Comparison of ENCODE assay signal across 9 cellular contexts in the genomic region with DNA sequence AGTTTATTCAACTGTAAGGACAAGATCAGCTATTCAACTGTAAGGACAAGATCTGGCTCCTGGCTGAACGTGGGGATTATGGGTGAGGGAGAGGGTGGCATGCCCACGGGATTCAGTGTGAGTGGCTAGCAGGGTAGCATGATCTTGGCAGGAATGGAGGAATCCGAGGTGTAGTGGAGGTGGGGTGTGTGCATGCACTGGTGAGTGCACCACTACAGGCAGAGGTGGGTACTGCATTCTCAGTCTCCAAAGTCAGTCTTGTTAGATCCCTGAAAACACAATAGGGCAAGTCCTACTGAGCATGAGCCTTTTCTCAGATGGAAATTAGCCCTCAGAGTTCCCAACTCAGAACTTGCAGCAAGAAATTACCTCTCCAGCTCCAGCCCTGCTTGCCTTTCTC. TPM values are rescaled to one million over a fixed set of nuclear protein-coding genes. Genes with fewer than 3 reads are reported as not detected.
DNase-seq lines count a peak whose midpoint lies in the region; ATAC-seq and TF ChIP-seq lines count a peak whose summit lies in the region.
"Had no signal": no experiment of that assay in that cellular context is flagged by ENCODE, and none has a peak within 500 bp of the region (broad histone marks: within the 10 kb centered on the region; RNA-seq: fewer than 3 reads in every experiment).

No MANE protein-coding gene starts in this region.

- peaks cover 11% of the 10 kb centered on the region for H3K4me1 Mint-ChIP-seq in type B pancreatic cell (ENCODE audit: unreplicated experiment)

- no peak overlapping the region for H2AFZ ChIP-seq in hepatocyte

- intact Hi-C loops in ovary (cut with DNase I) = no loop called here

- TF ChIP-seq CTCF in AG09319 (IDR thresholded peaks at IDR 0.05; ENCODE audit: low read depth, low read length) (peak; percentile 12; the same call in 1 of the 2 replicates), VCaP (conservative IDR thresholded peaks at IDR 0.05) (peak; percentile 56), hepatocyte (IDR thresholded peaks at IDR 0.05; ENCODE audit: poor library complexity) (peak; percentile 6), type B pancreatic cell (conservative IDR thresholded peaks at IDR 0.05) (peak; percentile 67), ovary (IDR thresholded peaks at IDR 0.05) (no peak)

- no peaks in the 10 kb centered on the region for H3K9me3 Mint-ChIP-seq in type B pancreatic cell
- H3K9me3 Mint-ChIP-seq: stimulated activated naive CD8-positive, alpha-beta T cell treated with anti-CD3 and anti-CD28 coated beads, Interleukin-15, Interleukin-2, amounts not matched to agents 100 ng/mL and 50 ng/mL, for 24 hours had no signal

- DNase-seq in AG09319 (ENCODE audit: extremely low read depth, low read depth) (no peak), hepatocyte (ENCODE audit: low spot score) (no peak), type B pancreatic cell (ENCODE audit: extremely low spot score, unreplicated experiment) (no peak), ovary (no peak), NCI-H510A (lab: John Stamatoyannopoulos, UW) (no peak)

- peaks cover 72% of the 10 kb centered on the region for H3K27me3 Mint-ChIP-seq in type B pancreatic cell

- H3K4me3 Mint-ChIP-seq in type B pancreatic cell = no peak overlapping the region
- H3K4me3 Mint-ChIP-seq: stimulated activated naive CD8-positive, alpha-beta T cell treated with anti-CD3 and anti-CD28 coated beads, Interleukin-15, Interleukin-2, amounts not matched to agents 100 ng/mL and 50 ng/mL, for 24 hours had no signal

- no peaks in the 10 kb centered on the region for H3K36me3 Mint-ChIP-seq in type B pancreatic cell

- H3K79me2 ChIP-seq in hepatocyte = no peaks in the 10 kb centered on the region

- no peaks in the 10 kb centered on the region for H3K36me3 ChIP-seq in hepatocyte (replicated peaks; ENCODE audit: insufficient read depth, low read depth)
- H3K36me3 ChIP-seq in ovary = no peaks in the 10 kb centered on the region

- no peak overlapping the region for H3K27ac Mint-ChIP-seq in type B pancreatic cell
- H3K27ac Mint-ChIP-seq: stimulated activated naive CD8-positive, alpha-beta T cell treated with anti-CD3 and anti-CD28 coated beads, Interleukin-15, Interleukin-2, amounts not matched to agents 100 ng/mL and 50 ng/mL, for 24 hours had no signal

- 77% methylated on average over 3 of the region's 3 CpGs for WGBS in hepatocyte (ENCODE audit: low lambda C conversion rate, missing lambda C conversion rate)
- WGBS in ovary, 3 donors = 59 to 66% (median 59%) methylated on average over 3 of the region's 3 CpGs

- H3K9me3 ChIP-seq in hepatocyte (ENCODE audit: low read depth) = no peaks in the 10 kb centered on the region
- H3K9me3 ChIP-seq in ovary = no peaks in the 10 kb centered on the region

- ATAC-seq in GM18519 (IDR thresholded peaks at IDR 0.05; ENCODE audit: low FRiP score, unreplicated experiment) (peak; percentile 93), HG03442 (IDR thresholded peaks at IDR 0.05; ENCODE audit: unreplicated experiment) (peak; percentile 87)

- H3K4me2 ChIP-seq in hepatocyte = no peak overlapping the region

- TF ChIP-seq EP300 in ovary (IDR thresholded peaks at IDR 0.05) = no peak

- H3K9me2 ChIP-seq in hepatocyte (replicated peaks; ENCODE audit: insufficient read depth) = no peaks in the 10 kb centered on the region

- no peak for TF ChIP-seq POLR2A in ovary (IDR thresholded peaks at IDR 0.05)

- H3K27ac ChIP-seq in VCaP = no peak overlapping the region
- no peak overlapping the region for H3K27ac ChIP-seq in hepatocyte
- no peak overlapping the region for H3K27ac ChIP-seq in ovary

- H4K20me1 ChIP-seq in hepatocyte (ENCODE audit: insufficient read depth, poor library complexity, severe bottlenecking) = no peaks in the 10 kb centered on the region

- peaks cover 25% of the 10 kb centered on the region for H3K27me3 ChIP-seq in hepatocyte
- H3K27me3 ChIP-seq in ovary = no peaks in the 10 kb centered on the region

- H3K4me1 ChIP-seq in hepatocyte (ENCODE audit: insufficient read depth) (no peaks in the 10 kb centered on the region), ovary (ENCODE audit: insufficient read depth) (no peaks in the 10 kb centered on the region)

- H3K4me3 ChIP-seq in hepatocyte (no peak overlapping the region), ovary (no peak overlapping the region)

RNA-seq across cellular contexts. Expression of gene DCD, which starts 32.2 kb away (rescaled TPM):
- not detected in 2 replicates for total RNA-seq in hepatocyte
- not detected in 2 replicates for polyA plus RNA-seq in hepatocyte
- not detected in 2 replicates for total RNA-seq in type B pancreatic cell (ENCODE audit: low replicate concordance)
- total RNA-seq in ovary = not detected
- polyA plus RNA-seq in ovary = not detected

RNA-seq across cellular contexts. Expression of gene LACRT, which starts 45.7 kb away (rescaled TPM):
- total RNA-seq in hepatocyte (not detected in 2 replicates), type B pancreatic cell (ENCODE audit: low replicate concordance) (not detected in 2 replicates), ovary (not detected)
- polyA plus RNA-seq in hepatocyte (not detected in 2 replicates), ovary (not detected)

Comparison
In these comparisons a context has a peak if more than half of its experiments do, and no peak if none do; other contexts are left out.
1. CTCF ChIP-seq: peak in AG09319 (single experiment), VCaP (single experiment), hepatocyte (single experiment) and type B pancreatic cell (single experiment); none in ovary (0 of 3).